Comparison of ENCODE assay signal across 18 cellular contexts in genomic region chr20:986733-987355, GRCh38. TPM values are rescaled to one million over a fixed set of nuclear protein-coding genes. Genes with fewer than 3 reads are reported as not detected.
DNase-seq lines count a peak whose midpoint lies in the region; ATAC-seq and TF ChIP-seq lines count a peak whose summit lies in the region.
"Had no signal": no experiment of that assay in that cellular context is flagged by ENCODE, and none has a peak within 500 bp of the region (broad histone marks: within the 10 kb centered on the region; RNA-seq: fewer than 3 reads in every experiment).

No MANE protein-coding gene starts in this region.

- POLR2A ChIA-PET in HCT116 (lab: Charles Lee) (no interaction called here), PC-3 (lab: Charles Lee; ENCODE audit: unreplicated experiment) (no interaction called here)

- DNase-seq in ACHN, result peak; percentile 7
- peak; percentile 15 for DNase-seq in HCT116 (ENCODE audit: low read depth, low spot score)
- DNase-seq in PC-3, result peak; percentile 34
- DNase-seq in foreskin keratinocyte, result peak in 1 of 2 donors; percentile 22
- no peak for DNase-seq in ecto neural progenitor cell (ENCODE audit: low spot score)
- no peak for DNase-seq in Ammon's horn (ENCODE audit: low spot score)
- DNase-seq in endothelial cell (ENCODE audit: low spot score), result no peak
- DNase-seq: activated CD4-positive, alpha-beta T cell treated with anti-CD3 and anti-CD28 coated beads, Interleukin-2, amount 50 U/mL, for 48 hours; activated T-cell treated with anti-CD3 and anti-CD28 coated beads, Interleukin-2, amount 50 U/mL, for 48 hours; hippocampal formation; left colon; NCI-H1436 treated with DMSO at 0.1 percent for 48 hours had no signal

- H3K4me2 ChIP-seq in HCT116 (ENCODE audit: low read length) (peak overlapping the region; percentile 18), PC-3 (ENCODE audit: low read length) (no peak overlapping the region)

- intact Hi-C loops in HCT116 (cut with micrococcal nuclease), result no loop called here
- intact Hi-C loops in PC-3 (cut with micrococcal nuclease), result no loop called here

- in situ Hi-C loops in ACHN (cut with HindIII; ENCODE audit: low pct_ligation_motif_present, low pct_unique_long_range_greater_than_20kb, low sequenced_read_pairs), result no loop called here

- TF ChIP-seq CTCF in HCT116 (IDR thresholded peaks at IDR 0.05 in 2 of 3, conservative IDR thresholded peaks at IDR 0.05 in 1 of 3; ENCODE audit: borderline replicate concordance in 1 of 3, insufficient read depth in 1 of 3, low read depth in 2 of 3, low read length in 2 of 3) (no peak), PC-3 (conservative IDR thresholded peaks at IDR 0.05; ENCODE audit: low read depth, low read length) (no peak), foreskin keratinocyte (conservative IDR thresholded peaks at IDR 0.05) (no peak), endothelial cell (IDR thresholded peaks at IDR 0.05; ENCODE audit: unreplicated experiment) (no peak)

- peaks cover 3% of the 10 kb centered on the region for H3K27me3 Mint-ChIP-seq in endothelial cell (ENCODE audit: unreplicated experiment)

- H3K4me3 ChIP-seq in HCT116 (replicated peaks in 1 of 2; ENCODE audit: low read depth in 1 of 2, low read length in 2 of 2) (no peak overlapping the region), PC-3 (ENCODE audit: low read length) (no peak overlapping the region)
- H3K4me3 ChIP-seq: right atrium auricular region had no signal

- no peaks in the 10 kb centered on the region for H3K9me3 Mint-ChIP-seq in endothelial cell (ENCODE audit: unreplicated experiment)

- no peaks in the 10 kb centered on the region for H3K9me3 ChIP-seq in HCT116 (ENCODE audit: control insufficient read depth in 1 of 2, insufficient read depth in 1 of 2, low read depth in 1 of 2, low read length in 2 of 2)
- no peaks in the 10 kb centered on the region for H3K9me3 ChIP-seq in PC-3 (ENCODE audit: low read length)
- H3K9me3 ChIP-seq: neutrophil, right atrium auricular region had no signal

- H3K9me2 ChIP-seq in HCT116 (ENCODE audit: insufficient read depth) (no peaks in the 10 kb centered on the region), PC-3 (replicated peaks; ENCODE audit: low read length) (no peaks in the 10 kb centered on the region)

- CTCF ChIA-PET in HCT116 (lab: Charles Lee) (interaction anchor here (1.4 kb wide), 1 partner anchor 32 kb away, joined by 3 read pairs; no protein-coding TSS in a partner anchor), PC-3 (lab: Charles Lee) (no interaction called here)

- H3K4me1 Mint-ChIP-seq in endothelial cell (ENCODE audit: unreplicated experiment), result no peaks in the 10 kb centered on the region

- H3K36me3 ChIP-seq in HCT116 (ENCODE audit: control insufficient read depth in 1 of 2, insufficient read depth in 2 of 2, low read length in 2 of 2), result no peaks in the 10 kb centered on the region
- H3K36me3 ChIP-seq in PC-3 (ENCODE audit: low read depth, low read length), result no peaks in the 10 kb centered on the region
- H3K36me3 ChIP-seq: neutrophil, right atrium auricular region had no signal

- H3K4me3 Mint-ChIP-seq in endothelial cell (ENCODE audit: unreplicated experiment), result no peak overlapping the region
- H3K4me3 Mint-ChIP-seq: activated naive CD8-positive, alpha-beta T cell had no signal

- H2AFZ ChIP-seq in HCT116 (ENCODE audit: low read depth, low read length, poor library complexity, severe bottlenecking) (no peak overlapping the region), PC-3 (ENCODE audit: low read length) (no peak overlapping the region)

- no peak for TF ChIP-seq RAD21 in HCT116 (IDR thresholded peaks at IDR 0.05; ENCODE audit: low read depth)

- ATAC-seq in HCT116, result peak; percentile 79
- ATAC-seq in PC-3, result peak; percentile 40; the same call in 1 of the 2 replicates
- ATAC-seq in foreskin keratinocyte, result peak; percentile 39
- ATAC-seq in GM18867 (IDR thresholded peaks at IDR 0.05; ENCODE audit: unreplicated experiment), result no peak
- ATAC-seq: left colon had no signal

- BruUV-seq in HCT116 (replicated peaks; lab: Mats Ljungman, UMichigan) (no TSS peak), PC-3 (replicated peaks; lab: Mats Ljungman, UMichigan) (no TSS peak)

- H3K27ac ChIP-seq in HCT116 (ENCODE audit: low read depth, low read length) (no peak overlapping the region), PC-3 (ENCODE audit: low read length) (no peak overlapping the region), foreskin keratinocyte (no peak overlapping the region)
- H3K27ac ChIP-seq: neutrophil, right atrium auricular region had no signal

- no peak overlapping the region for H3K9ac ChIP-seq in HCT116 (ENCODE audit: low read length)
- H3K9ac ChIP-seq in PC-3 (ENCODE audit: low read length), result no peak overlapping the region

- no peaks in the 10 kb centered on the region for H3F3A ChIP-seq in PC-3 (ENCODE audit: low read length, unreplicated experiment)

- H4K20me1 ChIP-seq in HCT116 (ENCODE audit: insufficient read depth) (no peaks in the 10 kb centered on the region), PC-3 (ENCODE audit: low read length) (no peaks in the 10 kb centered on the region)

- peaks cover 0 to 9% of the 10 kb centered on the region in 2 experiments; a peak in 3 of 4 replicates for H3K4me1 ChIP-seq in HCT116 (ENCODE audit: control insufficient read depth in 1 of 2, insufficient read depth in 2 of 2, low read length in 2 of 2)
- no peaks in the 10 kb centered on the region for H3K4me1 ChIP-seq in PC-3 (ENCODE audit: insufficient read depth, low read length)
- H3K4me1 ChIP-seq in foreskin keratinocyte, result no peaks in the 10 kb centered on the region
- H3K4me1 ChIP-seq: right atrium auricular region had no signal

- H3K36me3 Mint-ChIP-seq in endothelial cell (ENCODE audit: low read depth, unreplicated experiment), result no peaks in the 10 kb centered on the region
- H3K36me3 Mint-ChIP-seq: activated naive CD8-positive, alpha-beta T cell had no signal

- RAD21 ChIA-PET in HCT116 (lab: Charles Lee; ENCODE audit: low non-redundant PET in 1 of 2, low total read pairs in 2 of 2, uncharacterized antibody in 2 of 2, unreplicated experiment in 2 of 2), result no interaction called here

- no peak for TF ChIP-seq POLR2A in HCT116 (IDR thresholded peaks at IDR 0.05; ENCODE audit: borderline replicate concordance, extremely low read depth, insufficient read depth, insufficient read length)

- H3K79me2 ChIP-seq in HCT116 (ENCODE audit: insufficient read depth, low read length) (no peaks in the 10 kb centered on the region), PC-3 (ENCODE audit: low read length) (no peaks in the 10 kb centered on the region)

- no peak overlapping the region for H3K27ac Mint-ChIP-seq in endothelial cell (ENCODE audit: unreplicated experiment)
- H3K27ac Mint-ChIP-seq: activated naive CD8-positive, alpha-beta T cell had no signal

- H3K27me3 ChIP-seq in HCT116 (ENCODE audit: insufficient read depth, low read length) (no peaks in the 10 kb centered on the region), PC-3 (ENCODE audit: low read length) (peaks cover 54% of the 10 kb centered on the region), foreskin keratinocyte (peaks cover 15% of the 10 kb centered on the region)
- H3K27me3 ChIP-seq: right atrium auricular region had no signal

TF ChIP-seq in HCT116, 20 proteins besides CTCF, POLR2A, EP300 and RAD21:
- TF ChIP-seq FOSL1 (IDR thresholded peaks at IDR 0.05; ENCODE audit: low read depth) (0 out of 2 replicates have a peak, but pooled peaks have one; percentile 8), REST (IDR thresholded peaks at IDR 0.05; ENCODE audit: low read depth) (no peak), YY1 (IDR thresholded peaks at IDR 0.05; ENCODE audit: extremely low read depth, insufficient replicate concordance, low read depth, low read length) (no peak)

RNA-seq across cellular contexts. Expression of gene RSPO4, which starts 15.3 kb away (rescaled TPM):
- total RNA-seq in HCT116 (2021; ENCODE audit: unreplicated experiment) (0.84 TPM), PC-3 (2014; rRNA removed) (not detected in 2 replicates), foreskin keratinocyte (not detected in 2 replicates), endothelial cell (ENCODE audit: unreplicated experiment) (0.95 TPM)
- 1.2 and 1.3 TPM in 2 replicates for polyA plus RNA-seq in HCT116 (2012)
- polyA plus RNA-seq in foreskin keratinocyte, result 0.07 TPM in 1 of 2 replicates, not detected in the other
- total RNA-seq: fibroblast of lung, mononuclear cell had no signal
- polyA plus RNA-seq: fibroblast of lung had no signal

Comparison
In these comparisons a context has a peak if more than half of its experiments do, and no peak if none do; other contexts are left out.
1. DNase-seq: peak in ACHN (single experiment), HCT116 (single experiment) and PC-3 (single experiment); none in ecto neural progenitor cell (single experiment), Ammon's horn (single experiment) and endothelial cell (single experiment).